Comparison of ENCODE assay signal across 18 cellular contexts in the genomic region with DNA sequence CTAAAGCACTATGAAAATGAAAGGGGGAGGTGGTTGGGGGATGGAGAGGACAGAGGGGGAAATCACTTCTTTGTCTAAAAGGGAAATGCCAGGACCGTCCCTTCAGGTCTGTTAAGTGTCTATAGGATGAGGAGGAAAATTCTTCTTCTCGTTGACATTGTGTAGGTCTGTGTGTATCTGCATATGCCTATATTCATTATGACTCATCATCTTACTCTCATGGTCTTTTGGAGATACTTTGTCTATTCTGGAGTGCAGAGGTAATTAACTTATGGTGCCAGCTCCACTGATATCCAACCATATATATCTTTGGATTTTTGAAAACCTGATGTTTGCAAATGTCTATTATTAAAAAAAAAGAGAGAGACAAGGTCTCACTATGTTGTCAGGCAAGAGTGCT.
A peak's percentile ranks its signal among the peaks of the same experiment; 100 is the strongest.
DNase-seq lines count a peak whose midpoint lies in the region; ATAC-seq, FAIRE-seq and TF ChIP-seq lines count a peak whose summit lies in the region.
"Had no signal": no experiment of that assay in that cellular context is flagged by ENCODE, and none has a peak within 500 bp of the region (broad histone marks: within the 10 kb centered on the region; RNA-seq: fewer than 3 reads in every experiment).

No MANE protein-coding gene starts in this region.

- H3F3A ChIP-seq in PC-9 (ENCODE audit: insufficient read depth, low read depth) (peaks cover 5% of the 10 kb centered on the region; the same call in 1 of the 2 replicates), smooth muscle cell (ENCODE audit: low read depth) (peaks cover 7% of the 10 kb centered on the region)

- TF ChIP-seq CTCF in D721Med (IDR thresholded peaks at IDR 0.05; ENCODE audit: insufficient read depth, missing control alignments) (no peak), PC-9 (conservative IDR thresholded peaks at IDR 0.05) (no peak), foreskin keratinocyte (conservative IDR thresholded peaks at IDR 0.05) (no peak), smooth muscle cell (IDR thresholded peaks at IDR 0.05; ENCODE audit: borderline replicate concordance, insufficient read depth, poor library complexity, severe bottlenecking) (no peak), lower lobe of right lung (IDR thresholded peaks at IDR 0.05) (no peak)

- H3K9me3 ChIP-seq in PC-9 (ENCODE audit: insufficient read depth, low read depth) (no peaks in the 10 kb centered on the region), smooth muscle cell (replicated peaks; ENCODE audit: low read depth) (no peaks in the 10 kb centered on the region), lower lobe of right lung (no peaks in the 10 kb centered on the region), aorta (ENCODE audit: control insufficient read depth, low read length) (no peaks in the 10 kb centered on the region)
- H3K9me3 ChIP-seq: Caco-2 had no signal

- ATAC-seq in foreskin keratinocyte (peak; percentile 31), lower lobe of right lung (no peak), aorta (ENCODE audit: low FRiP score) (no peak)
- ATAC-seq: Panc1 had no signal

- intact Hi-C loops in PC-9 (cut with micrococcal nuclease; ENCODE audit: unreplicated experiment): no loop called here
- intact Hi-C loops in lower lobe of right lung (cut with DNase I): no loop called here
- intact Hi-C loops in aorta (cut with DNase I): no loop called here

- H3K9ac ChIP-seq in smooth muscle cell (ENCODE audit: low read depth): no peak overlapping the region

- H3K9me2 ChIP-seq in PC-9 (ENCODE audit: insufficient read depth): no peaks in the 10 kb centered on the region

- H2AFZ ChIP-seq in PC-9 (no peak overlapping the region), smooth muscle cell (ENCODE audit: low read depth) (no peak overlapping the region)

- H3K4me2 ChIP-seq in PC-9 (no peak overlapping the region; the same call in 1 of the 2 replicates), smooth muscle cell (no peak overlapping the region)

- H3K79me2 ChIP-seq in PC-9 (ENCODE audit: low read depth) (peaks cover 19% of the 10 kb centered on the region), smooth muscle cell (ENCODE audit: low read depth) (peaks cover 31% of the 10 kb centered on the region)

- no peak overlapping the region for H3K4me3 ChIP-seq in PC-9
- H3K4me3 ChIP-seq in smooth muscle cell: no peak overlapping the region
- no peak overlapping the region for H3K4me3 ChIP-seq in lower lobe of right lung
- H3K4me3 ChIP-seq in aorta (ENCODE audit: low read length in 2 of 2): no peak overlapping the region

- H3K27ac ChIP-seq in PC-9 (0 out of 2 replicates have a peak overlapping the region, but pooled peaks have one; percentile 6), foreskin keratinocyte (no peak overlapping the region), smooth muscle cell (ENCODE audit: low read depth) (peak overlapping the region; percentile 33), lower lobe of right lung (no peak overlapping the region), aorta (ENCODE audit: low read depth in 1 of 2, low read length in 2 of 2) (no peak overlapping the region)

- DNase-seq in D721Med (ENCODE audit: insufficient read length, low spot score) (no peak), PC-9 (no peak), foreskin keratinocyte (no peak), smooth muscle cell (lab: John Stamatoyannopoulos, UW; ENCODE audit: unreplicated experiment) (no peak), lower lobe of right lung (no peak), NCI-H1092 (lab: John Stamatoyannopoulos, UW) (no peak), aorta (no peak)
- DNase-seq in stimulated activated CD4-positive, alpha-beta T cell treated with anti-CD3 and anti-CD28 coated beads, Interleukin-4, amount 100 ng/mL, for 24 hours: no peak
- DNase-seq: Caco-2, DMS79 treated with DMSO at 0.1 percent for 48 hours, GDM1, NCI-H1436 treated with DMSO at 0.1 percent for 48 hours, NCI-H2081, NCI-H345, Right ventricle myocardium superior had no signal

- BruUV-seq in PC-9 (replicated peaks; lab: Mats Ljungman, UMichigan): no TSS peak

- POLR2A ChIA-PET in PC-9 (lab: Charles Lee; ENCODE audit: unreplicated experiment): no interaction called here

- H3K36me3 ChIP-seq in PC-9 (ENCODE audit: low read depth) (no peaks in the 10 kb centered on the region), smooth muscle cell (ENCODE audit: low read depth) (no peaks in the 10 kb centered on the region), lower lobe of right lung (no peaks in the 10 kb centered on the region), aorta (ENCODE audit: control insufficient read depth in 1 of 2, insufficient read depth in 2 of 2, low read length in 1 of 2) (no peaks in the 10 kb centered on the region)

- CTCF ChIA-PET in PC-9 (lab: Charles Lee): interaction anchor here (0.6 kb wide), 1 partner anchor 23 kb away, joined by 3 read pairs; no protein-coding TSS in a partner anchor

- H3K4me1 ChIP-seq in PC-9 (replicated peaks; ENCODE audit: insufficient read depth) (peaks cover 48% of the 10 kb centered on the region), foreskin keratinocyte (peaks cover 26% of the 10 kb centered on the region), smooth muscle cell (ENCODE audit: low read depth) (peaks cover 19% of the 10 kb centered on the region), lower lobe of right lung (peaks cover 22% of the 10 kb centered on the region), aorta (ENCODE audit: control insufficient read depth in 1 of 2, insufficient read depth in 2 of 2, low read length in 2 of 2) (peaks cover 5 to 14% of the 10 kb centered on the region in 2 donors)

- WGBS in smooth muscle cell (ENCODE audit: low lambda C conversion rate): 82% methylated on average over 2 of the region's 2 CpGs
- WGBS in aorta, 2 donors: 94% methylated on average over 2 of the region's 2 CpGs

- no peaks in the 10 kb centered on the region for H4K20me1 ChIP-seq in PC-9 (ENCODE audit: insufficient read depth)
- peaks cover 3% of the 10 kb centered on the region for H4K20me1 ChIP-seq in smooth muscle cell (ENCODE audit: low read depth)

- H3K27me3 ChIP-seq in PC-9 (ENCODE audit: insufficient read depth, low read depth) (no peaks in the 10 kb centered on the region), foreskin keratinocyte (no peaks in the 10 kb centered on the region), smooth muscle cell (ENCODE audit: low read depth) (no peaks in the 10 kb centered on the region), lower lobe of right lung (ENCODE audit: low read depth) (no peaks in the 10 kb centered on the region), aorta (ENCODE audit: control insufficient read depth in 1 of 2, insufficient read depth in 2 of 2, low read length in 1 of 2) (no peaks in the 10 kb centered on the region)

- FAIRE-seq in D721Med (lab: Jason Lieb, UNC): peak; percentile 51
- FAIRE-seq: GM12892, GM19239 had no signal

Comparison
In these comparisons a context has a peak if more than half of its experiments do, and no peak if none do; other contexts are left out.
1. H3K27ac ChIP-seq: peak in PC-9 (single experiment) and smooth muscle cell (single experiment); none in foreskin keratinocyte (single experiment), lower lobe of right lung (single experiment) and aorta (0 of 2).